13 cellular contexts compared by ENCODE assay signal in genomic region chr10:44180321-44181154, GRCh38.
A peak's percentile ranks its signal among the peaks of the same experiment; 100 is the strongest.
DNase-seq lines count a peak whose midpoint lies in the region; ATAC-seq and TF ChIP-seq lines count a peak whose summit lies in the region.
"Had no signal": no experiment of that assay in that cellular context is flagged by ENCODE, and none has a peak within 500 bp of the region (broad histone marks: within the 10 kb centered on the region; RNA-seq: fewer than 3 reads in every experiment).

No MANE protein-coding gene starts in this region.

- TF ChIP-seq CTCF in right atrium auricular region (IDR thresholded peaks at IDR 0.05) (no peak), body of pancreas (IDR thresholded peaks at IDR 0.05) (no peak)

- no peak overlapping the region for H3K4me3 ChIP-seq in right atrium auricular region
- no peak overlapping the region for H3K4me3 ChIP-seq in body of pancreas
- H3K4me3 ChIP-seq: tibial artery had no signal

- no peaks in the 10 kb centered on the region for H3K9me3 ChIP-seq in right atrium auricular region
- H3K9me3 ChIP-seq in body of pancreas = no peaks in the 10 kb centered on the region
- H3K9me3 ChIP-seq: tibial artery had no signal

- DNase-seq in Right ventricle myocardium superior (no peak), right atrium auricular region (ENCODE audit: low spot score) (no peak), body of pancreas (peak in 1 of 4 donors; percentile 30), kidney tubule cell (ENCODE audit: low spot score) (peak; percentile 19), NCI-H1417 (lab: John Stamatoyannopoulos, UW) (no peak), mucosa of gallbladder (ENCODE audit: low spot score) (no peak), NCI-H82 (lab: John Stamatoyannopoulos, UW) (no peak)
- no peak for DNase-seq in activated CD4-positive, alpha-beta T cell treated with anti-CD3 and anti-CD28 coated beads for 48 hours
- DNase-seq: activated CD4-positive, alpha-beta T cell treated with anti-CD3 and anti-CD28 coated beads for 1 hour; activated naive CD8-positive, alpha-beta T cell treated with anti-CD3 and anti-CD28 coated beads, Interleukin-2, amount 10 ng/mL, durations not matched to agents 7 days and 5 days; AML-193; NCI-H1417 treated with DMSO at 0.1 percent for 48 hours had no signal

- 89 to 91% methylated on average over 10 of the region's 10 CpGs for WGBS in body of pancreas, 2 donors

- peak; percentile 79 for ATAC-seq in Right ventricle myocardium superior (ENCODE audit: poor library complexity)
- peak; percentile 18 for ATAC-seq in body of pancreas

- TF ChIP-seq POLR2A in body of pancreas (IDR thresholded peaks at IDR 0.05) = no peak

- H3K4me1 ChIP-seq in right atrium auricular region (peaks cover 0 to 11% of the 10 kb centered on the region in 2 donors), body of pancreas (no peaks in the 10 kb centered on the region)

- H3K36me3 ChIP-seq in right atrium auricular region (no peaks in the 10 kb centered on the region), body of pancreas (replicated peaks in 1 of 2; ENCODE audit: insufficient read depth in 1 of 2, low read depth in 2 of 2) (no peaks in the 10 kb centered on the region)
- H3K36me3 ChIP-seq: tibial artery had no signal

- intact Hi-C loops in Right ventricle myocardium superior (cut with DNase I) (no loop called here), body of pancreas (cut with DNase I) (no loop called here)

- H3K27ac ChIP-seq in right atrium auricular region (peak overlapping the region in 1 of 2 donors; percentile 19), body of pancreas (no peak overlapping the region)
- H3K27ac ChIP-seq: tibial artery had no signal

- no peaks in the 10 kb centered on the region for H3K27me3 ChIP-seq in right atrium auricular region
- H3K27me3 ChIP-seq in body of pancreas = no peaks in the 10 kb centered on the region
- H3K27me3 ChIP-seq: tibial artery had no signal
